Comparison of ENCODE assay signal across 8 cellular contexts in genomic region chr20:35490736-35491181, GRCh38. TPM values are rescaled to one million over a fixed set of nuclear protein-coding genes. Genes with fewer than 3 reads are reported as not detected.
DNase-seq lines count a peak whose midpoint lies in the region; ATAC-seq and TF ChIP-seq lines count a peak whose summit lies in the region.

No MANE protein-coding gene starts in this region.

- peak overlapping the region; percentile 40 for H3K4me3 ChIP-seq in psoas muscle

- DNase-seq in SKM-1 (lab: John Stamatoyannopoulos, UW; ENCODE audit: unreplicated experiment) = peak; percentile 82
- peak; percentile 48 for DNase-seq in activated naive CD4-positive, alpha-beta T cell treated with anti-CD3 and anti-CD28 coated beads, Interleukin-2, amount 50 U/mL, for 16 hours
- no peak for DNase-seq in psoas muscle
- DNase-seq in globus pallidus (ENCODE audit: low spot score) = no peak
- DNase-seq in DMS79 (lab: John Stamatoyannopoulos, UW) = no peak
- no peak for DNase-seq in ureter (ENCODE audit: low spot score)

- peak; percentile 63 for ATAC-seq in GM18499 (IDR thresholded peaks at IDR 0.05; ENCODE audit: insufficient read depth, unreplicated experiment)
- ATAC-seq in HG02840 (IDR thresholded peaks at IDR 0.05; ENCODE audit: low FRiP score, unreplicated experiment) = peak; percentile 79
- ATAC-seq in psoas muscle = peak in 1 of 4 donors; percentile 43

- peaks cover 4 to 87% of the 10 kb centered on the region in 2 donors for H3K36me3 ChIP-seq in psoas muscle (ENCODE audit: insufficient read depth in 1 of 2, low read depth in 1 of 2)

- H3K27ac ChIP-seq in psoas muscle = no peak overlapping the region

- no peak for TF ChIP-seq CTCF in psoas muscle (IDR thresholded peaks at IDR 0.05)

- intact Hi-C loops in psoas muscle (cut with DNase I) = no loop called here

- no peaks in the 10 kb centered on the region for H3K27me3 ChIP-seq in psoas muscle (ENCODE audit: insufficient read depth in 3 of 3, low read length in 2 of 3)

- H3K9me3 ChIP-seq in psoas muscle = no peaks in the 10 kb centered on the region

- WGBS in psoas muscle, 3 donors = 78 to 89% (median 86%) methylated on average over 6 of the region's 6 CpGs

- peaks cover 12% of the 10 kb centered on the region for H3K4me1 ChIP-seq in psoas muscle

RNA-seq across cellular contexts. Expression of gene CEP250, which starts 35.4 kb away (rescaled TPM):
- total RNA-seq in psoas muscle = 10 to 100 TPM; 17.0 to 19.3 (median 17.6) TPM
- polyA plus RNA-seq in psoas muscle = 10 to 100 TPM in 1 of 3 donors, 1 to 10 TPM in 2; 4.2 to 13.2 (median 7.4) TPM
- total RNA-seq in ureter = 30.9 TPM

RNA-seq across cellular contexts. Expression of gene C20orf173, which starts 38.7 kb away (rescaled TPM):
- not detected for total RNA-seq in psoas muscle
- polyA plus RNA-seq in psoas muscle = not detected
- total RNA-seq in ureter = not detected

RNA-seq across cellular contexts. Expression of gene ERGIC3, which starts 51.1 kb away (rescaled TPM):
- total RNA-seq in psoas muscle = 10 to 100 TPM; 61.7 to 71.6 (median 64.6) TPM
- polyA plus RNA-seq in psoas muscle = 10 to 100 TPM; 67.9 to 83.5 (median 78.1) TPM
- 265 TPM for total RNA-seq in ureter

RNA-seq across cellular contexts. Expression of gene GDF5, which starts 52.7 kb away (rescaled TPM):
- total RNA-seq in psoas muscle (1 to 10 TPM in 1 of 4 donors, under 1 TPM in 2, not detected in 1; 0.13 to 1.1 (median 0.22) TPM), ureter (0.34 TPM)
- under 1 TPM in 2 of 3 donors, not detected in 1; 0.03 to 0.13 TPM for polyA plus RNA-seq in psoas muscle

Comparison
In these comparisons a context has a peak if more than half of its experiments do, and no peak if none do; other contexts are left out.
1. DNase-seq: peak in SKM-1 (single experiment) and activated naive CD4-positive, alpha-beta T cell treated with anti-CD3 and anti-CD28 coated beads, Interleukin-2, amount 50 U/mL, for 16 hours (single experiment); none in psoas muscle (0 of 2), globus pallidus (single experiment), DMS79 (single experiment) and ureter (single experiment).